Comparison of ENCODE assay signal across 9 cellular contexts in the genomic region with DNA sequence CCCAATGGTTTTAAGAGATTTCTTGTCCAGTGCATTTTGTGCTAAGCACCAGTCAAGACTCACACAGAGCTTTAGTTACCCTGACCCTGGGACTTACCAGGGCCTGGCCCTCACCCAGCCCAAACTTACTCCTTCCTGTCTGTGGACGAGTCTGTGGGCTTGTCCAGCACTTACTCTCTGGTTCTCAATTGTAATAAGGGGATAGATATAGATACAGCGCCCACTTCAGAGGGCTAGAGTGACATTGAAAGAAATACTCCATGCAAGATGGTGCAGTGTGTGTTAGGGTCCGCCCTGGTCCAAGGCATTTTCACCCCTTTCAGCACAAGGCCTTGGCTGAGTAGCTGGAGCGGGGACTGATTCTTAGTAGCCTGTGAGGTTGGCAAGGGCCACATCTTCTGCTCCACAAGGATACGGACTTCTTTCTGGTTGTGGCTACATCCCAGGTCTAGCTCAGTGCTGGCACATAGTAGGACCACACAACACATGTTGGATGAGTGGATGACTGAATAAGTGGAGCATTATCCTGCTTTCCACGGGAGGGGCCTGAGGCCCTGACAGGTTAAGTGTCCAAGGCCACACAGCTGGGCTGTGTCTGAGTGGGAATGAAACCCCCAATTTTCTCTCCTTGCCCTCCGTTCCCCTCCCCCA. TPM values are rescaled to one million over a fixed set of nuclear protein-coding genes. Genes with fewer than 3 reads are reported as not detected.
DNase-seq lines count a peak whose midpoint lies in the region; ATAC-seq, FAIRE-seq and TF ChIP-seq lines count a peak whose summit lies in the region.
"Had no signal": no experiment of that assay in that cellular context is flagged by ENCODE, and none has a peak within 500 bp of the region (broad histone marks: within the 10 kb centered on the region; RNA-seq: fewer than 3 reads in every experiment).

No MANE protein-coding gene starts in this region.

- WGBS in SK-N-SH (ENCODE audit: low lambda C conversion rate) = 90% methylated on average over 7 of the region's 7 CpGs
- WGBS in liver = 90% methylated on average over 7 of the region's 7 CpGs

- H4K20me1 ChIP-seq in SK-N-SH (ENCODE audit: insufficient read depth) = peaks cover 5% of the 10 kb centered on the region; the same call in 1 of the 2 replicates

- no peak for TF ChIP-seq EP300 in SK-N-SH (IDR thresholded peaks at IDR 0.05; ENCODE audit: borderline replicate concordance in 1 of 2, low read depth in 1 of 2, low read length in 1 of 2)

- POLR2A ChIA-PET in SK-N-SH (lab: Yijun Ruan, JAX) = no interaction called here

- H3K79me2 ChIP-seq in SK-N-SH (ENCODE audit: insufficient read depth) = 0 out of 2 replicates have a peak, but pooled peaks cover 3% of the 10 kb centered on the region

- H3K36me3 ChIP-seq in SK-N-SH (replicated peaks in 1 of 2; ENCODE audit: control insufficient read depth in 1 of 2, insufficient read depth in 2 of 2, low read length in 1 of 2) (no peaks in the 10 kb centered on the region), adipocyte (ENCODE audit: control insufficient read depth, insufficient read depth, low read length, severe bottlenecking) (no peaks in the 10 kb centered on the region), liver (ENCODE audit: control insufficient read depth in 4 of 4, insufficient read depth in 3 of 4, low read depth in 1 of 4, low read length in 3 of 4) (no peaks in the 10 kb centered on the region), subcutaneous abdominal adipose tissue (ENCODE audit: control insufficient read depth in 5 of 5, insufficient read depth in 5 of 5, low read length in 5 of 5) (no peaks in the 10 kb centered on the region)

- H2AFZ ChIP-seq in SK-N-SH (ENCODE audit: low read depth) = peak overlapping the region; percentile 74

- peaks cover 32 to 49% of the 10 kb centered on the region in 2 experiments for H3K4me1 ChIP-seq in SK-N-SH (ENCODE audit: control insufficient read depth in 1 of 2, insufficient read depth in 2 of 2, low read depth in 1 of 2, low read length in 1 of 2)
- peaks cover 60% of the 10 kb centered on the region for H3K4me1 ChIP-seq in adipocyte (ENCODE audit: control insufficient read depth, insufficient read depth, low read length)
- H3K4me1 ChIP-seq in liver (ENCODE audit: control insufficient read depth in 4 of 4, insufficient read depth in 4 of 4, low read length in 3 of 4) = peaks cover 3 to 10% (median 7%) of the 10 kb centered on the region in 4 donors
- peaks cover 27 to 76% (median 68%) of the 10 kb centered on the region in 5 donors for H3K4me1 ChIP-seq in subcutaneous abdominal adipose tissue (ENCODE audit: control insufficient read depth in 5 of 5, insufficient read depth in 5 of 5, low read length in 5 of 5)

- TF ChIP-seq CTCF in SK-N-SH (IDR thresholded peaks at IDR 0.05) (no peak), liver (IDR thresholded peaks at IDR 0.05; ENCODE audit: low read depth, low read length, missing input control) (no peak)

- CTCF ChIA-PET in SK-N-SH (lab: Yijun Ruan, JAX) = interaction anchor here (3.4 to 6.2 kb wide), 2 partner anchors 22 to 23 kb away, joined by 25 to 47 read pairs; no protein-coding TSS in a partner anchor

- H3K4me2 ChIP-seq in SK-N-SH = peak overlapping the region; percentile 49; the same call in 1 of the 2 replicates

- H3K9me3 ChIP-seq in SK-N-SH (no peaks in the 10 kb centered on the region), adipocyte (ENCODE audit: control insufficient read depth, low read length) (no peaks in the 10 kb centered on the region), liver (ENCODE audit: control insufficient read depth in 4 of 4, low read length in 3 of 4) (no peaks in the 10 kb centered on the region), subcutaneous abdominal adipose tissue (ENCODE audit: control insufficient read depth in 5 of 5, low read length in 5 of 5) (no peaks in the 10 kb centered on the region)

- DNase-seq in SK-N-SH (no peak), adipocyte (ENCODE audit: low read depth) (no peak), RCC 7860 (ENCODE audit: low spot score) (no peak), NAMALWA (ENCODE audit: low spot score) (no peak), DMS79 (lab: John Stamatoyannopoulos, UW) (no peak)

- H3K4me3 ChIP-seq in SK-N-SH (ENCODE audit: low read depth in 2 of 2, low read length in 1 of 2) (no peak overlapping the region), adipocyte (ENCODE audit: low read length) (peak overlapping the region; percentile 13), liver (ENCODE audit: low read depth in 1 of 3, low read length in 3 of 3) (no peak overlapping the region), subcutaneous abdominal adipose tissue (ENCODE audit: low read depth in 1 of 5, low read length in 5 of 5) (peak overlapping the region in 2 of 5 donors; percentile 28 to 31)

- H3K9ac ChIP-seq in SK-N-SH (no peak overlapping the region), adipocyte (ENCODE audit: low read length) (peak overlapping the region; percentile 56), liver (ENCODE audit: low read depth in 1 of 2, low read length in 2 of 2) (no peak overlapping the region), subcutaneous abdominal adipose tissue (ENCODE audit: low read length in 5 of 5) (peak overlapping the region in 3 of 5 donors; percentile 25 to 43 (median 26))

- H3K27ac ChIP-seq in SK-N-SH (ENCODE audit: low read depth in 2 of 2, low read length in 1 of 2) = peak overlapping the region in 1 of 2 experiments; percentile 53; a peak in 1 of 4 replicates
- peak overlapping the region; percentile 3 to 33 for H3K27ac ChIP-seq in liver (ENCODE audit: low read depth in 1 of 2, low read length in 2 of 2)
- peak overlapping the region; percentile 82 for H3K27ac ChIP-seq in subcutaneous abdominal adipose tissue (ENCODE audit: low read depth, low read length)
- H3K27ac ChIP-seq: 22Rv1 had no signal

- no peak for FAIRE-seq in RCC 7860 (lab: Jason Lieb, UNC)

- TF ChIP-seq RAD21 in SK-N-SH (IDR thresholded peaks at IDR 0.05; ENCODE audit: low read length) (no peak), liver (IDR thresholded peaks at IDR 0.05) (no peak)

- no peak for ATAC-seq in SK-N-SH treated with all-trans-retinoic acid at 6 μM for 48 hours

- H3K27me3 ChIP-seq in SK-N-SH (ENCODE audit: insufficient read depth) (no peaks in the 10 kb centered on the region), adipocyte (replicated peaks; ENCODE audit: control insufficient read depth, insufficient read depth, low read length) (no peaks in the 10 kb centered on the region), liver (ENCODE audit: control insufficient read depth in 4 of 4, insufficient read depth in 4 of 4, low read length in 3 of 4) (no peaks in the 10 kb centered on the region), subcutaneous abdominal adipose tissue (ENCODE audit: control insufficient read depth in 5 of 5, insufficient read depth in 4 of 5, low read length in 5 of 5) (peaks cover 0 to 3% (median 0%) of the 10 kb centered on the region in 5 donors)

- peaks cover 7% of the 10 kb centered on the region for H3F3A ChIP-seq in SK-N-SH (replicated peaks; ENCODE audit: insufficient read depth)

- H3K9me2 ChIP-seq in SK-N-SH = no peaks in the 10 kb centered on the region

TF ChIP-seq in SK-N-SH, 30 proteins besides CTCF, POLR2A, EP300 and RAD21 (continues in another document):
- no peak for TF ChIP-seq FOSL2 (IDR thresholded peaks at IDR 0.05; ENCODE audit: borderline replicate concordance, low read depth)
- TF ChIP-seq TEAD4 (IDR thresholded peaks at IDR 0.05; ENCODE audit: borderline replicate concordance, insufficient read depth) = no peak
- TF ChIP-seq SIN3A (IDR thresholded peaks at IDR 0.05; ENCODE audit: borderline replicate concordance, low read depth, low read length) = no peak
- TF ChIP-seq TAF1 (IDR thresholded peaks at IDR 0.05; ENCODE audit: borderline replicate concordance, low read depth, low read length) = no peak
- TF ChIP-seq MXI1 (IDR thresholded peaks at IDR 0.05; ENCODE audit: low read depth, low read length) = no peak
- no peak for TF ChIP-seq RXRA (IDR thresholded peaks at IDR 0.05; ENCODE audit: borderline replicate concordance, low read depth)

TF ChIP-seq in SK-N-SH treated with all-trans-retinoic acid at 6 μM for 48 hours, 23 proteins besides CTCF, POLR2A, EP300 and RAD21 (continues in another document):
- TF ChIP-seq TCF4 (CRISPR knock-in tag; IDR thresholded peaks at IDR 0.05; ENCODE audit: borderline replicate concordance) (no peak), GLIS3 (CRISPR knock-in tag; IDR thresholded peaks at IDR 0.05) (no peak), ZC3H10 (CRISPR knock-in tag; IDR thresholded peaks at IDR 0.05) (no peak), ZFP3 (CRISPR knock-in tag; IDR thresholded peaks at IDR 0.05) (no peak), CSDC2 (CRISPR knock-in tag; IDR thresholded peaks at IDR 0.05) (no peak)

TF ChIP-seq in liver, 16 proteins besides CTCF, POLR2A, EP300 and RAD21 (continues in another document):
- no peak for TF ChIP-seq FOXA2 (IDR thresholded peaks at IDR 0.05)
- TF ChIP-seq GABPA (IDR thresholded peaks at IDR 0.05 in 1 of 2, conservative IDR thresholded peaks at IDR 0.05 in 1 of 2) = no peak
- TF ChIP-seq HNF4G (IDR thresholded peaks at IDR 0.05) = no peak
- TF ChIP-seq, protein P1, sequence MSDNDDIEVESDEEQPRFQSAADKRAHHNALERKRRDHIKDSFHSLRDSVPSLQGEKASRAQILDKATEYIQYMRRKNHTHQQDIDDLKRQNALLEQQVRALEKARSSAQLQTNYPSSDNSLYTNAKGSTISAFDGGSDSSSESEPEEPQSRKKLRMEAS (IDR thresholded peaks at IDR 0.05) = no peak
- no peak for TF ChIP-seq YY1 (IDR thresholded peaks at IDR 0.05)
- no peak for TF ChIP-seq ATF3 (IDR thresholded peaks at IDR 0.05)
- TF ChIP-seq SP1 (IDR thresholded peaks at IDR 0.05) = no peak
- no peak for TF ChIP-seq JUND (IDR thresholded peaks at IDR 0.05)
- no peak for TF ChIP-seq TAF1 (conservative IDR thresholded peaks at IDR 0.05)
- TF ChIP-seq RXRA (IDR thresholded peaks at IDR 0.05) = no peak
- TF ChIP-seq HNF4A (conservative IDR thresholded peaks at IDR 0.05) = no peak
- no peak for TF ChIP-seq EGR1 (IDR thresholded peaks at IDR 0.05; ENCODE audit: low read depth in 2 of 2)
- no peak for TF ChIP-seq FOXA1 (IDR thresholded peaks at IDR 0.05)

RNA-seq across cellular contexts. Expression of gene ARID5A, which starts 3.8 kb away (rescaled TPM):
- polyA plus RNA-seq in SK-N-SH (2012; rRNA removed) = 3.3 TPM in 2 replicates
- polyA plus RNA-seq in SK-N-SH (2012; cell fraction: cytosol; rRNA removed) = 2.0 and 2.3 TPM in 2 replicates
- polyA plus RNA-seq in SK-N-SH (2012; cell fraction: nucleus; rRNA removed) = 8.1 and 8.2 TPM in 2 replicates
- total RNA-seq in liver = 1 to 10 TPM; 7.4 to 9.3 TPM
- polyA plus RNA-seq in liver = 10 to 100 TPM; 12.7 to 17.8 TPM

RNA-seq across cellular contexts. Expression of gene NEURL3, which starts 27.6 kb away (rescaled TPM):
- 0.05 and 0.08 TPM in 2 replicates for polyA plus RNA-seq in SK-N-SH (2012; rRNA removed)
- polyA plus RNA-seq in SK-N-SH (2012; cell fraction: cytosol; rRNA removed) = 0.01 TPM in 1 of 2 replicates, not detected in the other
- 0.04 TPM in 1 of 2 replicates, not detected in the other for polyA plus RNA-seq in SK-N-SH (2012; cell fraction: nucleus; rRNA removed)
- 1 to 10 TPM; 1.8 to 3.4 TPM for total RNA-seq in liver
- polyA plus RNA-seq in liver = under 1 TPM; 0.61 to 0.97 TPM

Comparison
In these comparisons a context has a peak if more than half of its experiments do, and no peak if none do; other contexts are left out.
1. H3K9ac ChIP-seq: peak in adipocyte (single experiment) and subcutaneous abdominal adipose tissue (3 of 5); none in SK-N-SH (single experiment) and liver (0 of 2).